16 cellular contexts compared by ENCODE assay signal in the genomic region with DNA sequence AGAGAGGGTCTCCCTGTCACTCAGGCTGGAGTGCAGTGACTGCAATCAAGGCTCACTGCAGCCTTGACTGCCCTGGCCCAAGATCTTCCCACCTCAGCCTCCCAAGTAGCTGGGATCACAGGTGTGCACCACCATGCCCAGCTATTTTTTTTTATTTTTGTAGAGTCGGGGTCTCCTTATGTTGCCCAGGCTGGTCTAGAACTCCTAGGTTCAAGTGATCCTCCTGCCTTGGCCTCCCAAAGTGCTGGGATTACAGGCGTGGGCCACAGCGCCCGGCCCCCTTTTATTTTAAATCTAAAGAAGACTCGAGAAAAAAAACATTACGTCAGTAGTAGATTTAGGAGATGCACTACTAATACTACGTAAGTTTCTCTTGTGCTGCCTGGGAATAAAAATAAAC. TPM values are rescaled to one million over a fixed set of nuclear protein-coding genes. Genes with fewer than 3 reads are reported as not detected.
DNase-seq lines count a peak whose midpoint lies in the region; ATAC-seq, FAIRE-seq and TF ChIP-seq lines count a peak whose summit lies in the region.
"Had no signal": no experiment of that assay in that cellular context is flagged by ENCODE, and none has a peak within 500 bp of the region (broad histone marks: within the 10 kb centered on the region; RNA-seq: fewer than 3 reads in every experiment).

No MANE protein-coding gene starts in this region.

- no peaks in the 10 kb centered on the region for H3K9me3 ChIP-seq in CD4-positive, alpha-beta T cell (ENCODE audit: control insufficient read depth, low read length)
- H3K9me3 ChIP-seq in NT2/D1 (ENCODE audit: insufficient read depth, low read length) (no peaks in the 10 kb centered on the region), iPS-20b (ENCODE audit: insufficient read depth, low read depth, low read length) (no peaks in the 10 kb centered on the region), trophoblast cell (ENCODE audit: insufficient read depth, low read depth, low read length) (no peaks in the 10 kb centered on the region)
- H3K9me3 ChIP-seq: BE2C had no signal

- H3K4me3 Mint-ChIP-seq in CD4-positive, alpha-beta T cell, result no peak overlapping the region

- peak overlapping the region; percentile 23 for H2BK5ac ChIP-seq in trophoblast cell (ENCODE audit: low read depth, low read length, poor library complexity)

- no peak overlapping the region for H2BK120ac ChIP-seq in trophoblast cell (ENCODE audit: insufficient read depth, low read length, poor library complexity)

- no peaks in the 10 kb centered on the region for H3K36me3 Mint-ChIP-seq in CD4-positive, alpha-beta T cell (ENCODE audit: low read depth)
- H3K36me3 Mint-ChIP-seq: activated CD4-positive, alpha-beta memory T cell treated with anti-CD3 and anti-CD28 coated beads for 36 hours; activated naive CD8-positive, alpha-beta T cell treated with anti-CD3 and anti-CD28 coated beads, Interleukin-2, amount 10 ng/mL, durations not matched to agents 7 days and 5 days had no signal

- H2AFZ ChIP-seq in trophoblast cell (ENCODE audit: insufficient read depth, low read length, poor library complexity), result no peak overlapping the region

- CTCF ChIA-PET in CD4-positive, alpha-beta T cell (lab: Charles Lee), result interaction anchor here (1.6 to 4.2 kb wide), 3 partner anchors 10 to 162 kb away, joined by 3 to 38 read pairs (median 6); no protein-coding TSS in a partner anchor

- no peak overlapping the region for H3K14ac ChIP-seq in trophoblast cell (ENCODE audit: low read length)

- peaks cover 4% of the 10 kb centered on the region for H3K27me3 Mint-ChIP-seq in CD4-positive, alpha-beta T cell

- H4K12ac ChIP-seq in trophoblast cell (ENCODE audit: low read depth, low read length), result no peak overlapping the region

- no peak overlapping the region for H3K27ac ChIP-seq in CD4-positive, alpha-beta T cell (ENCODE audit: low read depth, low read length)
- H3K27ac ChIP-seq in iPS-20b (ENCODE audit: low read length) (peak overlapping the region; percentile 86), trophoblast cell (ENCODE audit: low read depth, low read length) (peak overlapping the region; percentile 96)

- no peak overlapping the region for H3K4ac ChIP-seq in trophoblast cell (ENCODE audit: low read depth, low read length)

- DNase-seq in CD4-positive, alpha-beta T cell, result no peak
- no peak for DNase-seq in NT2/D1 (ENCODE audit: low read depth, low spot score)
- no peak for DNase-seq in trophoblast cell
- no peak for DNase-seq in activated gamma-delta T cell treated with Interleukin-2 at 50 U/mL for 16 hours
- DNase-seq in activated CD8-positive, alpha-beta memory T cell treated with anti-CD3 and anti-CD28 coated beads, Interleukin-2, amount 50 U/mL, for 48 hours, result no peak
- DNase-seq in urothelium cell line (ENCODE audit: low spot score), result no peak
- DNase-seq: activated CD4-positive, alpha-beta memory T cell treated with anti-CD3 and anti-CD28 coated beads for 36 hours; activated naive CD8-positive, alpha-beta T cell treated with anti-CD3 and anti-CD28 coated beads, Interleukin-2, amount 10 ng/mL, durations not matched to agents 7 days and 5 days; BE2C; hypothalamus; NCI-H2029; NCI-H748 treated with DMSO at 0.1 percent for 48 hours; T1000 had no signal

- no peak overlapping the region for H3K4me3 ChIP-seq in NT2/D1 (ENCODE audit: insufficient read length, low read depth)
- no peak overlapping the region for H3K4me3 ChIP-seq in iPS-20b (ENCODE audit: low read length)
- H3K4me3 ChIP-seq in trophoblast cell (ENCODE audit: low read depth, low read length), result no peak overlapping the region

- peaks cover 21% of the 10 kb centered on the region for H3K4me1 Mint-ChIP-seq in CD4-positive, alpha-beta T cell (ENCODE audit: low read depth)

- H3K36me3 ChIP-seq in NT2/D1 (ENCODE audit: insufficient read depth, insufficient read length, low read length) (no peaks in the 10 kb centered on the region), iPS-20b (ENCODE audit: insufficient read depth, low read depth, low read length) (no peaks in the 10 kb centered on the region), trophoblast cell (ENCODE audit: control insufficient read depth in 1 of 2, insufficient read depth in 2 of 2, low read length in 2 of 2) (no peaks in the 10 kb centered on the region)
- H3K36me3 ChIP-seq: BE2C had no signal

- H3K4me2 ChIP-seq in trophoblast cell (ENCODE audit: low read length), result no peak overlapping the region

- peak overlapping the region; percentile 85 for H3K27ac Mint-ChIP-seq in CD4-positive, alpha-beta T cell

- no peak overlapping the region for H4K8ac ChIP-seq in trophoblast cell (ENCODE audit: low read depth, low read length)

- H3K79me2 ChIP-seq in trophoblast cell (ENCODE audit: control insufficient read depth, insufficient read depth, low read length, poor library complexity), result peaks cover 1% of the 10 kb centered on the region
- H3K79me2 ChIP-seq: parathyroid adenoma had no signal

- H3K27me3 ChIP-seq in CD4-positive, alpha-beta T cell (ENCODE audit: control insufficient read depth, insufficient read depth, low read length), result no peaks in the 10 kb centered on the region
- H3K27me3 ChIP-seq in NT2/D1 (ENCODE audit: insufficient read depth, insufficient read length) (no peaks in the 10 kb centered on the region), iPS-20b (ENCODE audit: insufficient read depth, low read length) (peaks cover 5% of the 10 kb centered on the region; the same call in 1 of the 2 replicates), trophoblast cell (ENCODE audit: insufficient read depth, low read length) (no peaks in the 10 kb centered on the region)
- H3K27me3 ChIP-seq: BE2C had no signal

- H3K4me1 ChIP-seq in NT2/D1 (ENCODE audit: insufficient read depth, insufficient read length) (no peaks in the 10 kb centered on the region), iPS-20b (ENCODE audit: insufficient read depth, low read length) (peaks cover 9% of the 10 kb centered on the region; the same call in 1 of the 2 replicates), trophoblast cell (ENCODE audit: control insufficient read depth in 1 of 2, insufficient read depth in 2 of 2, low read length in 2 of 2) (peaks cover 11 to 14% of the 10 kb centered on the region in 2 experiments)
- H3K4me1 ChIP-seq: BE2C had no signal

- intact Hi-C loops in CD4-positive, alpha-beta T cell (cut with DNase I, micrococcal nuclease), result no loop called here

- H4K91ac ChIP-seq in trophoblast cell (ENCODE audit: low read depth, low read length), result no peak overlapping the region

- H3K9ac ChIP-seq in NT2/D1 (ENCODE audit: insufficient read length, low read depth) (peak overlapping the region; percentile 66), iPS-20b (ENCODE audit: low read depth, low read length) (no peak overlapping the region; the same call in 1 of the 2 replicates), trophoblast cell (ENCODE audit: low read length) (no peak overlapping the region)
- H3K9ac ChIP-seq: parathyroid adenoma had no signal

- no peak for ATAC-seq in CD4-positive, alpha-beta T cell (ENCODE audit: poor library complexity)
- ATAC-seq in GM19395 (IDR thresholded peaks at IDR 0.05; ENCODE audit: unreplicated experiment), result no peak

- POLR2A ChIA-PET in CD4-positive, alpha-beta T cell (lab: Charles Lee), result interaction anchor here (0.6 kb wide), 1 partner anchor 199 kb away, joined by 4 read pairs; no protein-coding TSS in a partner anchor

- no peak for TF ChIP-seq CTCF in CD4-positive, alpha-beta T cell (IDR thresholded peaks at IDR 0.05)

- no peak overlapping the region for H3K23ac ChIP-seq in trophoblast cell (ENCODE audit: low read length)

- no peak for FAIRE-seq in urothelium cell line (lab: Jason Lieb, UNC)

- H2BK12ac ChIP-seq in trophoblast cell (ENCODE audit: low read length), result no peak overlapping the region

- H2AK5ac ChIP-seq in trophoblast cell (ENCODE audit: low read length), result no peak overlapping the region

- H3K18ac ChIP-seq in trophoblast cell (ENCODE audit: low read length), result no peak overlapping the region

- WGBS in trophoblast cell (ENCODE audit: extremely low coverage, insufficient coverage, insufficient read length), result no CpG with 5 or more reads among the region's 7 CpGs

- no peaks in the 10 kb centered on the region for H3K9me3 Mint-ChIP-seq in CD4-positive, alpha-beta T cell
- H3K9me3 Mint-ChIP-seq: activated CD4-positive, alpha-beta memory T cell treated with anti-CD3 and anti-CD28 coated beads for 36 hours; activated naive CD8-positive, alpha-beta T cell treated with anti-CD3 and anti-CD28 coated beads, Interleukin-2, amount 10 ng/mL, durations not matched to agents 7 days and 5 days had no signal

- H3K79me1 ChIP-seq in trophoblast cell (ENCODE audit: low read length), result peaks cover 23% of the 10 kb centered on the region

RNA-seq across cellular contexts. Expression of a gene that starts 14.3 kb away (rescaled TPM):
- 1,000 to 10,000 TPM; 1,565 to 1,685 TPM for total RNA-seq in CD4-positive, alpha-beta T cell
- polyA plus RNA-seq in trophoblast cell (2013), result 26.6 and 30.7 TPM in 2 replicates
